Comparison of ENCODE assay signal across 5 cellular contexts in the genomic region with DNA sequence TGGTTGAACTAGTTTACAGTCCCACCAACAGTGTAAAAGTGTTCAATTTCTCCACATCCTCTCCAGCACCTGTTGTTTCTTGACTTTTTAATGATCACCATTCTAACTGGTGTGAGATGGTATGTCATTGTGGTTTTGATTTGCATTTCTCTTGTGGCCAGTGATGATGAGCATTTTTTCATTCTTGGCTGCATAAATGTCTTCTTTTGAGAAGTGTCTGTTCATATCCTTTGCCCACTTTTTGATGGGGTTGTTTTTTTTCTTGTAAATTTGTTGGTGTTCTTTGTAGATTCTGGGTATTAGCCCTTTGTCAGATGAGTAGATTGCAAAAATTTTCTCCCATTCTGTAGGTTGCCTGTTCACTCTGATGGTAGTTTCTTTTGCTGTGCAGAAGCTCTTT. TPM values are rescaled to one million over a fixed set of nuclear protein-coding genes. Genes with fewer than 3 reads are reported as not detected.
"Had no signal": no experiment of that assay in that cellular context is flagged by ENCODE, and none has a peak within 500 bp of the region (broad histone marks: within the 10 kb centered on the region; RNA-seq: fewer than 3 reads in every experiment).

No MANE protein-coding gene starts in this region.

RNA-seq across cellular contexts. Expression of a gene that starts 41.5 kb away (rescaled TPM):
- total RNA-seq: HepG2, HT-29, HT1080, IMR-90 had no signal
- polyA plus RNA-seq: HepG2, IgD-negative memory B cell, IMR-90 had no signal
